ENCODE assay signal across 8 cellular contexts in genomic region chr20:48738399-48739304, GRCh38.
DNase-seq lines count a peak whose midpoint lies in the region; ATAC-seq and TF ChIP-seq lines count a peak whose summit lies in the region.

No MANE protein-coding gene starts in this region.

- H3K4me3 Mint-ChIP-seq in activated naive CD4-positive, alpha-beta T cell treated with anti-CD3 and anti-CD28 coated beads, Interleukin-2, amount 50 U/mL, for 24 hours: peak overlapping the region; percentile 47

- H3K4me1 ChIP-seq in right atrium auricular region: peaks cover 0 to 19% of the 10 kb centered on the region in 2 donors
- H3K4me1 ChIP-seq in vagina: peaks cover 4% of the 10 kb centered on the region

- intact Hi-C loops in Right ventricle myocardium superior (cut with DNase I) (no loop called here), vagina (cut with DNase I) (no loop called here)

- no peak for TF ChIP-seq POLR2A in vagina (IDR thresholded peaks at IDR 0.05)

- H3K36me3 ChIP-seq in right atrium auricular region (peaks cover 5% of the 10 kb centered on the region), vagina (no peaks in the 10 kb centered on the region)

- peak overlapping the region; percentile 73 for H3K27ac Mint-ChIP-seq in activated naive CD4-positive, alpha-beta T cell treated with anti-CD3 and anti-CD28 coated beads, Interleukin-2, amount 50 U/mL, for 24 hours

- H3K27me3 Mint-ChIP-seq in activated naive CD4-positive, alpha-beta T cell treated with anti-CD3 and anti-CD28 coated beads, Interleukin-2, amount 50 U/mL, for 24 hours: no peaks in the 10 kb centered on the region

- peak; percentile 38 for ATAC-seq in Right ventricle myocardium superior (ENCODE audit: poor library complexity)
- ATAC-seq in HG03432 (IDR thresholded peaks at IDR 0.05; ENCODE audit: unreplicated experiment): peak; percentile 72

- DNase-seq in Right ventricle myocardium superior (no peak), right atrium auricular region (ENCODE audit: low spot score) (no peak), vagina (ENCODE audit: extremely low spot score in 2 of 2) (no peak), hepatic stellate cell (ENCODE audit: low spot score) (no peak), putamen (ENCODE audit: low spot score) (no peak)
- peak; percentile 51 for DNase-seq in stimulated activated CD4-positive, alpha-beta T cell treated with anti-CD3 and anti-CD28 coated beads, Interleukin-12 subunit alpha, Interleukin-12 subunit beta, amount 100 ng/mL, for 4 hours

- H3K4me3 ChIP-seq in right atrium auricular region (no peak overlapping the region), vagina (no peak overlapping the region)

- H3K27ac ChIP-seq in right atrium auricular region (no peak overlapping the region), vagina (no peak overlapping the region)

- H3K27me3 ChIP-seq in right atrium auricular region (no peaks in the 10 kb centered on the region), vagina (no peaks in the 10 kb centered on the region)

- peaks cover 5% of the 10 kb centered on the region for H3K36me3 Mint-ChIP-seq in activated naive CD4-positive, alpha-beta T cell treated with anti-CD3 and anti-CD28 coated beads, Interleukin-2, amount 50 U/mL, for 24 hours

- no peak for TF ChIP-seq CTCF in right atrium auricular region (IDR thresholded peaks at IDR 0.05)
- TF ChIP-seq CTCF in vagina (IDR thresholded peaks at IDR 0.05): no peak

- H3K9me3 ChIP-seq in right atrium auricular region (no peaks in the 10 kb centered on the region), vagina (no peaks in the 10 kb centered on the region)

- no peaks in the 10 kb centered on the region for H3K9me3 Mint-ChIP-seq in activated naive CD4-positive, alpha-beta T cell treated with anti-CD3 and anti-CD28 coated beads, Interleukin-2, amount 50 U/mL, for 24 hours

- peaks cover 47% of the 10 kb centered on the region for H3K4me1 Mint-ChIP-seq in activated naive CD4-positive, alpha-beta T cell treated with anti-CD3 and anti-CD28 coated beads, Interleukin-2, amount 50 U/mL, for 24 hours
